In genomic region chr14:60734465-60735242, GRCh38 we compare ENCODE assay signal across 8 cellular contexts. TPM values are rescaled to one million over a fixed set of nuclear protein-coding genes. Genes with fewer than 3 reads are reported as not detected.
DNase-seq lines count a peak whose midpoint lies in the region; ATAC-seq, FAIRE-seq and TF ChIP-seq lines count a peak whose summit lies in the region.

Gene MNAT1, plus strand, starts transcription at chr14:60734761. Its CDS starts 102 bp downstream, at chr14:60734863.

- peak within 1 kb of the TSS; percentile 93 for H3K27ac ChIP-seq in psoas muscle

- WGBS in psoas muscle, 3 donors: 3% methylated on average over 33 of the region's 33 CpGs

- intact Hi-C loops in left ventricle myocardium superior (cut with micrococcal nuclease) (no loop called here), psoas muscle (cut with DNase I) (loop anchor here in 1 of 2 donors (5.0 kb wide), 1 partner anchor 73 kb away; no protein-coding TSS in a partner anchor)

- TF ChIP-seq CTCF in psoas muscle (IDR thresholded peaks at IDR 0.05): no peak

- FAIRE-seq in urothelium cell line (lab: Jason Lieb, UNC): peak; percentile 95

- H3K27me3 ChIP-seq in adipocyte (replicated peaks; ENCODE audit: control insufficient read depth, insufficient read depth, low read length) (no peaks in the 10 kb centered on the region), psoas muscle (ENCODE audit: insufficient read depth in 3 of 3, low read length in 2 of 3) (no peaks in the 10 kb centered on the region)

- peak within 1 kb of the TSS; percentile 95 for H3K9ac ChIP-seq in adipocyte (ENCODE audit: low read length)

- peak; percentile 81 for TF ChIP-seq POLR2A in GM10847 (IDR thresholded peaks at IDR 0.05; ENCODE audit: extremely low read depth, insufficient read length)

- H3K4me3 ChIP-seq in adipocyte (ENCODE audit: low read length) (peak within 1 kb of the TSS; percentile 89), psoas muscle (peak within 1 kb of the TSS; percentile 93)

- H3K4me1 ChIP-seq in adipocyte (ENCODE audit: control insufficient read depth, insufficient read depth, low read length): peaks cover 28% of the 10 kb centered on the region
- peaks cover 27% of the 10 kb centered on the region for H3K4me1 ChIP-seq in psoas muscle

- H3K36me3 ChIP-seq in adipocyte (ENCODE audit: control insufficient read depth, insufficient read depth, low read length, severe bottlenecking): no peaks in the 10 kb centered on the region
- no peaks in the 10 kb centered on the region for H3K36me3 ChIP-seq in psoas muscle (ENCODE audit: insufficient read depth in 1 of 2, low read depth in 1 of 2)

- no peaks in the 10 kb centered on the region for H3K9me3 ChIP-seq in adipocyte (ENCODE audit: control insufficient read depth, low read length)
- no peaks in the 10 kb centered on the region for H3K9me3 ChIP-seq in psoas muscle

- DNase-seq in NCI-H1105 (lab: John Stamatoyannopoulos, UW): peak; percentile 84
- DNase-seq in SW480 (ENCODE audit: low spot score): peak; percentile 83
- DNase-seq in adipocyte (ENCODE audit: low read depth): peak; percentile 90
- peak; percentile 79 for DNase-seq in left ventricle myocardium superior
- peak; percentile 76 to 87 for DNase-seq in psoas muscle
- DNase-seq in urothelium cell line (ENCODE audit: low spot score): peak; percentile 89

- ATAC-seq in HG02610 (IDR thresholded peaks at IDR 0.05; ENCODE audit: unreplicated experiment): peak; percentile 89
- peak; percentile 97 for ATAC-seq in left ventricle myocardium superior
- ATAC-seq in psoas muscle: peak; percentile 75 to 86 (median 84)

RNA-seq across cellular contexts. Expression of gene MNAT1, which starts in this region (rescaled TPM):
- total RNA-seq in left ventricle myocardium superior (25.8 TPM), psoas muscle (10 to 100 TPM; 54.5 to 74.3 (median 57.2) TPM)
- polyA plus RNA-seq in psoas muscle: 10 to 100 TPM; 24.0 to 62.8 (median 62.2) TPM

Comparison
In these comparisons a context has a peak if more than half of its experiments do, and no peak if none do; other contexts are left out.
1. Peak in every context shown above with its lines: DNase-seq, ATAC-seq, H3K4me3 ChIP-seq and H3K27ac ChIP-seq.